In genomic region chr9:133058550-133059320, GRCh38 we compare ENCODE assay signal across 14 cellular contexts. TPM values are rescaled to one million over a fixed set of nuclear protein-coding genes. Genes with fewer than 3 reads are reported as not detected.
DNase-seq lines count a peak whose midpoint lies in the region; ATAC-seq and TF ChIP-seq lines count a peak whose summit lies in the region.
"Had no signal": no experiment of that assay in that cellular context is flagged by ENCODE, and none has a peak within 500 bp of the region (broad histone marks: within the 10 kb centered on the region; RNA-seq: fewer than 3 reads in every experiment).

No MANE protein-coding gene starts in this region.

- H3K4me2 ChIP-seq in osteoblast (ENCODE audit: insufficient read depth, low read length), result no peak overlapping the region

- peaks cover 13% of the 10 kb centered on the region for H3K36me3 Mint-ChIP-seq in activated CD8-positive, alpha-beta memory T cell treated with anti-CD3 and anti-CD28 coated beads, Interleukin-2, amount 10 ng/mL, durations not matched to agents 7 days and 5 days
- no peaks in the 10 kb centered on the region for H3K36me3 Mint-ChIP-seq in activated naive CD8-positive, alpha-beta T cell

- no peaks in the 10 kb centered on the region for H3K79me2 ChIP-seq in osteoblast (ENCODE audit: insufficient read depth, low read length)

- no peak overlapping the region for H2AFZ ChIP-seq in osteoblast (ENCODE audit: low read length)

- peaks cover 50% of the 10 kb centered on the region for H3K4me1 Mint-ChIP-seq in activated CD8-positive, alpha-beta memory T cell treated with anti-CD3 and anti-CD28 coated beads, Interleukin-2, amount 10 ng/mL, durations not matched to agents 7 days and 5 days
- peaks cover 38% of the 10 kb centered on the region for H3K4me1 Mint-ChIP-seq in activated naive CD8-positive, alpha-beta T cell (ENCODE audit: low read depth)

- CTCF ChIA-PET in activated CD8-positive, alpha-beta memory T cell treated with anti-CD3 and anti-CD28 coated beads, Interleukin-2, amount 10 ng/mL, durations not matched to agents 7 days and 5 days (lab: Charles Lee), result interaction anchor here (0.6 to 5.6 kb wide), 5 partner anchors 28 to 423 kb away, joined by 3 to 28 read pairs (median 4); partner anchors contain the start of gene GTF3C5

- peak overlapping the region; percentile 4 for H3K4me3 Mint-ChIP-seq in activated CD8-positive, alpha-beta memory T cell treated with anti-CD3 and anti-CD28 coated beads, Interleukin-2, amount 10 ng/mL, durations not matched to agents 7 days and 5 days
- peak overlapping the region; percentile 23 for H3K4me3 Mint-ChIP-seq in activated naive CD8-positive, alpha-beta T cell

- H3K27ac ChIP-seq in osteoblast (ENCODE audit: low read depth, low read length), result no peak overlapping the region
- H3K27ac ChIP-seq: gastrocnemius medialis had no signal

- no peak for TF ChIP-seq CTCF in osteoblast (IDR thresholded peaks at IDR 0.05; ENCODE audit: extremely low read depth, low read depth, low read length)

- peaks cover 30% of the 10 kb centered on the region for H3K36me3 ChIP-seq in osteoblast (ENCODE audit: insufficient read depth, low read length)

- H3K4me1 ChIP-seq in osteoblast (ENCODE audit: insufficient read depth, low read length), result peaks cover 8% of the 10 kb centered on the region

- H3K4me3 ChIP-seq in osteoblast (ENCODE audit: insufficient read depth, low read length), result no peak overlapping the region
- H3K4me3 ChIP-seq: gastrocnemius medialis had no signal

- H3K27me3 ChIP-seq in osteoblast (ENCODE audit: insufficient read depth, low read length), result no peaks in the 10 kb centered on the region
- H3K27me3 ChIP-seq: gastrocnemius medialis had no signal

- peak; percentile 59 for ATAC-seq in activated CD8-positive, alpha-beta memory T cell treated with anti-CD3 and anti-CD28 coated beads, Interleukin-2, amount 10 ng/mL, durations not matched to agents 7 days and 5 days
- ATAC-seq in HG02588 (IDR thresholded peaks at IDR 0.05; ENCODE audit: unreplicated experiment), result no peak
- ATAC-seq in activated CD4-positive, CD25-positive, alpha-beta regulatory T cell treated with anti-CD3 and anti-CD28 coated beads, Interleukin-2, amount 50 U/mL, for 24 hours, result no peak
- no peak for ATAC-seq in left lobe of liver
- ATAC-seq: gastrocnemius medialis, left cardiac atrium had no signal

- in situ Hi-C loops in KBM-7 (cut with MboI; ENCODE audit: low pct_unique_long_range_greater_than_20kb, low sequenced_read_pairs), result no loop called here

- no peaks in the 10 kb centered on the region for H3K9me3 ChIP-seq in osteoblast (ENCODE audit: low read depth, low read length)
- H3K9me3 ChIP-seq: gastrocnemius medialis had no signal

- DNase-seq in activated CD8-positive, alpha-beta memory T cell treated with anti-CD3 and anti-CD28 coated beads, Interleukin-2, amount 10 ng/mL, durations not matched to agents 7 days and 5 days, result peak; percentile 67
- no peak for DNase-seq in activated CD8-positive, alpha-beta memory T cell treated with anti-CD3 and anti-CD28 coated beads, Interleukin-2, amount 50 U/mL, for 48 hours
- DNase-seq in KBM-7, result peak; percentile 36
- peak; percentile 59 for DNase-seq in osteoblast (ENCODE audit: insufficient read length, low spot score, missing footprints)
- no peak for DNase-seq in left lobe of liver (ENCODE audit: low spot score)
- DNase-seq: DMS79 treated with DMSO at 0.1 percent for 48 hours; gastrocnemius medialis; left cardiac atrium; NCI-H1092 treated with DMSO at 0.1 percent for 48 hours; SHP77; stimulated activated CD4-positive, alpha-beta T cell treated with anti-CD3 and anti-CD28 coated beads, Interleukin-12 subunit alpha, Interleukin-12 subunit beta, amount 100 ng/mL, for 4 hours had no signal

- no peaks in the 10 kb centered on the region for H3K9me3 Mint-ChIP-seq in activated CD8-positive, alpha-beta memory T cell treated with anti-CD3 and anti-CD28 coated beads, Interleukin-2, amount 10 ng/mL, durations not matched to agents 7 days and 5 days (ENCODE audit: low read depth)
- H3K9me3 Mint-ChIP-seq in activated naive CD8-positive, alpha-beta T cell (ENCODE audit: low read depth), result no peaks in the 10 kb centered on the region

- H3K27ac Mint-ChIP-seq in activated CD8-positive, alpha-beta memory T cell treated with anti-CD3 and anti-CD28 coated beads, Interleukin-2, amount 10 ng/mL, durations not matched to agents 7 days and 5 days, result peak overlapping the region; percentile 81
- no peak overlapping the region for H3K27ac Mint-ChIP-seq in activated naive CD8-positive, alpha-beta T cell

- H3K27me3 Mint-ChIP-seq in activated CD8-positive, alpha-beta memory T cell treated with anti-CD3 and anti-CD28 coated beads, Interleukin-2, amount 10 ng/mL, durations not matched to agents 7 days and 5 days, result no peaks in the 10 kb centered on the region
- no peaks in the 10 kb centered on the region for H3K27me3 Mint-ChIP-seq in activated naive CD8-positive, alpha-beta T cell

- H4K20me1 ChIP-seq in osteoblast (ENCODE audit: insufficient read depth, low read length), result no peaks in the 10 kb centered on the region

RNA-seq across cellular contexts. Expression of gene CEL, which starts 3.0 kb away (rescaled TPM):
- 1 to 10 TPM; 1.7 to 1.9 TPM for total RNA-seq in activated CD8-positive, alpha-beta memory T cell treated with anti-CD3 and anti-CD28 coated beads, Interleukin-2, amount 10 ng/mL, durations not matched to agents 7 days and 5 days
- total RNA-seq in osteoblast (under 0.01 TPM in 1 of 2 replicates, not detected in the other), left lobe of liver (7.7 TPM)

RNA-seq across cellular contexts. Expression of gene GTF3C5, which starts 27.9 kb away (rescaled TPM):
- total RNA-seq in activated CD8-positive, alpha-beta memory T cell treated with anti-CD3 and anti-CD28 coated beads, Interleukin-2, amount 10 ng/mL, durations not matched to agents 7 days and 5 days, result 10 to 100 TPM; 83.8 to 89.0 TPM
- 31.8 and 41.3 TPM in 2 replicates for total RNA-seq in osteoblast
- 24.6 TPM for total RNA-seq in left lobe of liver

Comparison
In these comparisons a context has a peak if more than half of its experiments do, and no peak if none do; other contexts are left out.
1. DNase-seq: peak in activated CD8-positive, alpha-beta memory T cell treated with anti-CD3 and anti-CD28 coated beads, Interleukin-2, amount 10 ng/mL, durations not matched to agents 7 days and 5 days (single experiment), KBM-7 (single experiment) and osteoblast (single experiment); none in activated CD8-positive, alpha-beta memory T cell treated with anti-CD3 and anti-CD28 coated beads, Interleukin-2, amount 50 U/mL, for 48 hours (single experiment) and left lobe of liver (single experiment).